Comparison of ENCODE assay signal across 20 cellular contexts in genomic region chr3:98897701-98898100, GRCh38. TPM values are rescaled to one million over a fixed set of nuclear protein-coding genes. Genes with fewer than 3 reads are reported as not detected.
DNase-seq lines count a peak whose midpoint lies in the region; ATAC-seq and TF ChIP-seq lines count a peak whose summit lies in the region.
"Had no signal": no experiment of that assay in that cellular context is flagged by ENCODE, and none has a peak within 500 bp of the region (broad histone marks: within the 10 kb centered on the region; RNA-seq: fewer than 3 reads in every experiment).

No MANE protein-coding gene starts in this region.

- peaks cover 17% of the 10 kb centered on the region for H3K27me3 Mint-ChIP-seq in activated T-cell treated with anti-CD3 and anti-CD28 coated beads, Interleukin-2, amount 50 U/mL, for 24 hours

- no peak overlapping the region for H3K27ac Mint-ChIP-seq in activated T-cell treated with anti-CD3 and anti-CD28 coated beads, Interleukin-2, amount 50 U/mL, for 24 hours
- H3K27ac Mint-ChIP-seq: activated CD8-positive, alpha-beta memory T cell treated with anti-CD3 and anti-CD28 coated beads, Interleukin-2, amount 10 ng/mL, durations not matched to agents 7 days and 5 days; mesothelial cell of epicardium had no signal

- intact Hi-C loops in left lung (cut with DNase I) = no loop called here

- no peaks in the 10 kb centered on the region for H3K9me3 ChIP-seq in left lung
- H3K9me3 ChIP-seq: vagina had no signal

- ATAC-seq in left lung = no peak
- ATAC-seq: activated CD8-positive, alpha-beta memory T cell treated with anti-CD3 and anti-CD28 coated beads, Interleukin-2, amount 10 ng/mL, durations not matched to agents 7 days and 5 days had no signal

- TF ChIP-seq CTCF in AG04449 (IDR thresholded peaks at IDR 0.05; ENCODE audit: insufficient read depth, low read length, missing control alignments) = no peak
- TF ChIP-seq CTCF in choroid plexus epithelial cell (conservative IDR thresholded peaks at IDR 0.05; ENCODE audit: low read depth, low read length) = no peak
- no peak for TF ChIP-seq CTCF in left lung (IDR thresholded peaks at IDR 0.05)

- POLR2A ChIA-PET in AG04449 (lab: Yijun Ruan, JAX) = no interaction called here

- no peak for DNase-seq in AG04449 (ENCODE audit: low read depth, low spot score)
- peak; percentile 57 for DNase-seq in HT-29 (ENCODE audit: low spot score)
- no peak for DNase-seq in choroid plexus epithelial cell (ENCODE audit: low read depth)
- DNase-seq in kidney tubule cell (ENCODE audit: low spot score) = peak; percentile 51
- DNase-seq in left lung = no peak
- no peak for DNase-seq in activated T-cell treated with anti-CD3 and anti-CD28 coated beads, Interleukin-2, amount 50 U/mL, for 24 hours
- no peak for DNase-seq in NCI-H1694 treated with DMSO at 0.1 percent for 48 hours (lab: John Stamatoyannopoulos, UW)
- no peak for DNase-seq in cerebellar nuclear complex (lab: John Stamatoyannopoulos, UW)
- DNase-seq: activated CD4-positive, alpha-beta T cell treated with anti-CD3 and anti-CD28 coated beads for 1 hour; activated CD8-positive, alpha-beta memory T cell treated with anti-CD3 and anti-CD28 coated beads, Interleukin-2, amount 10 ng/mL, durations not matched to agents 7 days and 5 days; amygdala; COR-L47; kidney; NCI-H524 treated with DMSO at 0.1 percent for 48 hours; OCI-M1; T-helper 9 cell had no signal

- H3K4me1 Mint-ChIP-seq in activated T-cell treated with anti-CD3 and anti-CD28 coated beads, Interleukin-2, amount 50 U/mL, for 24 hours (ENCODE audit: low read depth) = peaks cover 23% of the 10 kb centered on the region

- H3K4me3 ChIP-seq in AG04449 (ENCODE audit: low read depth, low read length) (peak overlapping the region; percentile 33), choroid plexus epithelial cell (ENCODE audit: low read depth, low read length) (peak overlapping the region; percentile 94), left lung (no peak overlapping the region)
- H3K4me3 ChIP-seq: coronary artery, vagina had no signal

- H3K9me3 Mint-ChIP-seq in activated T-cell treated with anti-CD3 and anti-CD28 coated beads, Interleukin-2, amount 50 U/mL, for 24 hours = no peaks in the 10 kb centered on the region
- H3K9me3 Mint-ChIP-seq: mesothelial cell of epicardium, neural crest cell had no signal

- CTCF ChIA-PET in AG04449 (lab: Yijun Ruan, JAX) = interaction anchor here (0.6 kb wide), 1 partner anchor 295 kb away, joined by 3 read pairs; no protein-coding TSS in a partner anchor

- no peak overlapping the region for H3K27ac ChIP-seq in left lung
- H3K27ac ChIP-seq: coronary artery, vagina had no signal

- H3K4me3 Mint-ChIP-seq in activated T-cell treated with anti-CD3 and anti-CD28 coated beads, Interleukin-2, amount 50 U/mL, for 24 hours = no peak overlapping the region
- H3K4me3 Mint-ChIP-seq: activated CD8-positive, alpha-beta memory T cell treated with anti-CD3 and anti-CD28 coated beads, Interleukin-2, amount 10 ng/mL, durations not matched to agents 7 days and 5 days; mesothelial cell of epicardium had no signal

- H3K36me3 Mint-ChIP-seq in activated T-cell treated with anti-CD3 and anti-CD28 coated beads, Interleukin-2, amount 50 U/mL, for 24 hours (ENCODE audit: low read depth) = no peaks in the 10 kb centered on the region
- H3K36me3 Mint-ChIP-seq: activated CD8-positive, alpha-beta memory T cell treated with anti-CD3 and anti-CD28 coated beads, Interleukin-2, amount 10 ng/mL, durations not matched to agents 7 days and 5 days; mesothelial cell of epicardium had no signal

- H3K36me3 ChIP-seq in left lung = no peaks in the 10 kb centered on the region
- H3K36me3 ChIP-seq: vagina had no signal

- H3K4me1 ChIP-seq in left lung = peaks cover 0 to 21% of the 10 kb centered on the region in 2 donors

- H3K27me3 ChIP-seq in left lung = peaks cover 0 to 12% of the 10 kb centered on the region in 2 donors
- H3K27me3 ChIP-seq: vagina had no signal

RNA-seq across cellular contexts. Expression of gene DCBLD2, which starts 3.8 kb away (rescaled TPM):
- 104 TPM in 2 replicates for total RNA-seq in HT-29 (2014; rRNA removed; shearing (Covaris generic))
- 10 to 100 TPM; 44.8 to 57.1 TPM for total RNA-seq in left lung

Comparison
In these comparisons a context has a peak if more than half of its experiments do, and no peak if none do; other contexts are left out.
1. DNase-seq: peak in HT-29 (single experiment) and kidney tubule cell (single experiment); none in AG04449 (single experiment), choroid plexus epithelial cell (single experiment), left lung (0 of 2), activated T-cell treated with anti-CD3 and anti-CD28 coated beads, Interleukin-2, amount 50 U/mL, for 24 hours (single experiment), NCI-H1694 treated with DMSO at 0.1 percent for 48 hours (single experiment) and cerebellar nuclear complex (0 of 2).
2. H3K4me3 ChIP-seq: peak in AG04449 (single experiment) and choroid plexus epithelial cell (single experiment); none in left lung (0 of 2).